ENCODE assay signal across 8 cellular contexts in genomic region chr7:76358478-76359110, GRCh38. TPM values are rescaled to one million over a fixed set of nuclear protein-coding genes. Genes with fewer than 3 reads are reported as not detected.
DNase-seq lines count a peak whose midpoint lies in the region; ATAC-seq and TF ChIP-seq lines count a peak whose summit lies in the region.

Gene YWHAG (minus strand): TSS chr7:76358991. CDS start chr7:76358808, 183 bp downstream.

- H3K9me3 ChIP-seq in ES-I3 (ENCODE audit: control insufficient read depth, insufficient read depth, low read length): no peaks in the 10 kb centered on the region

- DNase-seq in SIG-M5 treated with dmso at 0.1 percent for 504 hours (lab: John Stamatoyannopoulos, UW; ENCODE audit: unreplicated experiment): peak; percentile 82
- peak; percentile 89 for DNase-seq in activated naive CD4-positive, alpha-beta T cell treated with anti-CD3 and anti-CD28 coated beads, Interleukin-2, amount 10 ng/mL, durations not matched to agents 7 days and 5 days
- peak; percentile 90 for DNase-seq in germinal center (ENCODE audit: low spot score)
- peak; percentile 96 for DNase-seq in occipital lobe (lab: John Stamatoyannopoulos, UW)

- peak within 1 kb of the TSS; percentile 86 for H3K4me3 Mint-ChIP-seq in activated naive CD4-positive, alpha-beta T cell treated with anti-CD3 and anti-CD28 coated beads, Interleukin-2, amount 10 ng/mL, durations not matched to agents 7 days and 5 days

- peaks cover 51% of the 10 kb centered on the region for H3K79me2 ChIP-seq in KMS-11 (ENCODE audit: insufficient read depth, low read depth)

- peaks cover 4% of the 10 kb centered on the region for H3K27me3 Mint-ChIP-seq in activated naive CD4-positive, alpha-beta T cell treated with anti-CD3 and anti-CD28 coated beads, Interleukin-2, amount 10 ng/mL, durations not matched to agents 7 days and 5 days

- H3K27ac Mint-ChIP-seq in activated naive CD4-positive, alpha-beta T cell treated with anti-CD3 and anti-CD28 coated beads, Interleukin-2, amount 10 ng/mL, durations not matched to agents 7 days and 5 days: peak within 1 kb of the TSS; percentile 95

- H3K9me3 Mint-ChIP-seq in activated naive CD4-positive, alpha-beta T cell treated with anti-CD3 and anti-CD28 coated beads, Interleukin-2, amount 10 ng/mL, durations not matched to agents 7 days and 5 days: peaks cover 1% of the 10 kb centered on the region

- ATAC-seq in GM21786 (IDR thresholded peaks at IDR 0.05; ENCODE audit: unreplicated experiment): peak; percentile 63

- H3K4me1 Mint-ChIP-seq in activated naive CD4-positive, alpha-beta T cell treated with anti-CD3 and anti-CD28 coated beads, Interleukin-2, amount 10 ng/mL, durations not matched to agents 7 days and 5 days: peaks cover 45% of the 10 kb centered on the region

- H3K27me3 ChIP-seq in KMS-11 (ENCODE audit: insufficient read depth, low read depth): no peaks in the 10 kb centered on the region

- H3K27ac ChIP-seq in KMS-11 (peak within 1 kb of the TSS; percentile 89), temporal lobe (ENCODE audit: low read depth, low read length) (peak within 1 kb of the TSS; percentile 97)

- no peak for TF ChIP-seq CTCF in KMS-11 (conservative IDR thresholded peaks at IDR 0.05; ENCODE audit: low read depth, low read length)

- peak within 1 kb of the TSS; percentile 13 for H3K4me3 ChIP-seq in KMS-11 (IDR thresholded peaks at IDR 0.05; ENCODE audit: insufficient read depth, low read depth, low read length)

- peaks cover 30% of the 10 kb centered on the region for H3K36me3 Mint-ChIP-seq in activated naive CD4-positive, alpha-beta T cell treated with anti-CD3 and anti-CD28 coated beads, Interleukin-2, amount 10 ng/mL, durations not matched to agents 7 days and 5 days

- H4K20me1 ChIP-seq in KMS-11 (ENCODE audit: insufficient read depth): peaks cover 36% of the 10 kb centered on the region

- H2AFZ ChIP-seq in KMS-11 (ENCODE audit: low read depth): peak within 1 kb of the TSS; percentile 63; the same call in 1 of the 2 replicates

- CTCF ChIA-PET in activated naive CD4-positive, alpha-beta T cell treated with anti-CD3 and anti-CD28 coated beads, Interleukin-2, amount 10 ng/mL, durations not matched to agents 7 days and 5 days (lab: Charles Lee): interaction anchor here (0.9 to 2.8 kb wide), 4 partner anchors 12 to 44 kb away, joined by 3 to 21 read pairs (median 6); no protein-coding TSS in a partner anchor

- peak within 1 kb of the TSS; percentile 83 for H3K4me2 ChIP-seq in KMS-11

- H3K36me3 ChIP-seq in ES-I3 (ENCODE audit: insufficient read depth, low read length) (peaks cover 17% of the 10 kb centered on the region), KMS-11 (ENCODE audit: insufficient read depth) (peaks cover 19% of the 10 kb centered on the region; the same call in 1 of the 2 replicates)

- peaks cover 20% of the 10 kb centered on the region for H3K4me1 ChIP-seq in ES-I3 (ENCODE audit: insufficient read depth, low read length)
- H3K4me1 ChIP-seq in KMS-11 (ENCODE audit: low read depth, poor library complexity, severe bottlenecking): peaks cover 44% of the 10 kb centered on the region

- H3K9ac ChIP-seq in ES-I3 (ENCODE audit: low read depth, low read length) (peak within 1 kb of the TSS; percentile 98), KMS-11 (peak within 1 kb of the TSS; percentile 95)

RNA-seq across cellular contexts. Expression of gene YWHAG, which starts in this region (rescaled TPM):
- total RNA-seq in occipital lobe (387 TPM), temporal lobe (344 TPM)

Comparison
In these comparisons a context has a peak if more than half of its experiments do, and no peak if none do; other contexts are left out.
1. Peak in every context shown above with its lines: DNase-seq, ATAC-seq, H3K4me3 ChIP-seq and H3K27ac ChIP-seq.